8 cellular contexts compared by ENCODE assay signal in the genomic region with DNA sequence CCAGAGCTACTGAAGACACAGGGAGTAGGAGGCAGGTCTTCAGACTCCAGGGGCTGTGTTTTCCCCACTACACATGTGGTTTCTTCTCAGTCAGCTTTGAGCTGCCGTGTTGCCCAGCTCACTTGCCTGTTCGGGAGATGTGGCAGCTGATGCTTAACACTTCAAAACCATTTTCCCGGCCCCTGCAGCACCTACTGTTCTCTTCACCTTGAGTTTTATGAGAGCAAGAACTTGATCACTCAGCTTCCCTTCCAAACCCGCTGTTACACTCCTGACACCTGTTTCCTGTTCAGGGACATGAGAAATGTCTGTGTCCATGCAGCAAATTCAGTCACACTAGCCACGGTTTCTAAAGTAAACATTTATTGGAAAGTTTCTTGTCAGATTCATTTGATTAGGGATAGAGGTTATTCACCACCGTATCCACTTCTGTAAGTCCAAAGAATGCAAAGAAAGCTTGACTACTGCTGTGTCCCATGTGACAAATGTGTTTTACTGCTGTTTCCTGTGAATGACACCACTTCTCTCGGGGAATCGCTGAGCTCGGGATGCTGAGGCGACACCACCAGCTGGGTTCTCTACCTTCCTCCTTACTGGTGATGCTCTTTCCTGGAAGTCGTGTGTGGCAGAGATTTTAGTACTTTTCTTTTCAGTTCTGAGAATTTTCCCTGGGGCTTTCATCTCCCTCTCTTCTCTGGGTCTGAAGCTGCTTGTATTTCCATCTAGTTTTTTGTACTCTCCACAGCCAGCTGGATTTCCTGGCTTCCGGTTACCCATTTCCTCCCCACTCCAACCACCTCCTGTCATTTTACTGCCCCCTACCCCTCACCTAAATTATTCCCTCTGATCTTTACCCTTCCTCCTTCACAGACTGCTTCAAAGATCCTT.
DNase-seq lines count a peak whose midpoint lies in the region; ATAC-seq lines count a peak whose summit lies in the region.

No MANE protein-coding gene starts in this region.

- peak overlapping the region; percentile 85 for H3K27ac Mint-ChIP-seq in activated CD4-positive, alpha-beta memory T cell treated with anti-CD3 and anti-CD28 coated beads for 36 hours

- peaks cover 2% of the 10 kb centered on the region for H3K27me3 Mint-ChIP-seq in activated CD4-positive, alpha-beta memory T cell treated with anti-CD3 and anti-CD28 coated beads for 36 hours

- intact Hi-C loops in activated CD4-positive, alpha-beta memory T cell treated with anti-CD3 and anti-CD28 coated beads for 36 hours (cut with micrococcal nuclease), result loop anchor here (1.0 to 5.0 kb wide), 5 partner anchors 28 to 238 kb away; no protein-coding TSS in a partner anchor

- peaks cover 27% of the 10 kb centered on the region for H3K4me1 Mint-ChIP-seq in activated CD4-positive, alpha-beta memory T cell treated with anti-CD3 and anti-CD28 coated beads for 36 hours (ENCODE audit: low read depth)

- no peaks in the 10 kb centered on the region for H3K9me3 Mint-ChIP-seq in activated CD4-positive, alpha-beta memory T cell treated with anti-CD3 and anti-CD28 coated beads for 36 hours

- peaks cover 6% of the 10 kb centered on the region for H3K36me3 Mint-ChIP-seq in activated CD4-positive, alpha-beta memory T cell treated with anti-CD3 and anti-CD28 coated beads for 36 hours

- DNase-seq in DMS53 (lab: John Stamatoyannopoulos, UW), result peak; percentile 75
- DNase-seq in activated CD4-positive, alpha-beta memory T cell treated with anti-CD3 and anti-CD28 coated beads for 36 hours, result peak; percentile 69
- peak; percentile 79 for DNase-seq in globus pallidus (ENCODE audit: low spot score)
- DNase-seq in stimulated activated CD4-positive, alpha-beta T cell treated with anti-CD3 and anti-CD28 coated beads, Interleukin-12 subunit alpha, Interleukin-12 subunit beta, amount 100 ng/mL, for 48 hours (ENCODE audit: low read depth in 2 of 3, low spot score in 1 of 3), result peak; percentile 12 to 30 (median 23)
- no peak for DNase-seq in MV-4-11 (lab: John Stamatoyannopoulos, UW)
- no peak for DNase-seq in DMS 273 treated with DMSO at 0.1 percent for 48 hours (lab: John Stamatoyannopoulos, UW)

- POLR2A ChIA-PET in activated CD4-positive, alpha-beta memory T cell treated with anti-CD3 and anti-CD28 coated beads for 36 hours (lab: Charles Lee), result interaction anchor here (0.7 to 2.5 kb wide), 7 partner anchors 10 to 261 kb away, joined by 3 to 21 read pairs (median 4); a partner anchor contains a TSS

- CTCF ChIA-PET in activated CD4-positive, alpha-beta memory T cell treated with anti-CD3 and anti-CD28 coated beads for 36 hours (lab: Charles Lee), result interaction anchor here (0.6 to 2.5 kb wide), 11 partner anchors 10 to 399 kb away, joined by 3 to 10 read pairs (median 3); no protein-coding TSS in a partner anchor

- ATAC-seq in HG02981 (IDR thresholded peaks at IDR 0.05; ENCODE audit: unreplicated experiment) (peak; percentile 37), HG02938 (IDR thresholded peaks at IDR 0.05; ENCODE audit: unreplicated experiment) (no peak)

- H3K4me3 Mint-ChIP-seq in activated CD4-positive, alpha-beta memory T cell treated with anti-CD3 and anti-CD28 coated beads for 36 hours, result peak overlapping the region; percentile 41

Comparison
In these comparisons a context has a peak if more than half of its experiments do, and no peak if none do; other contexts are left out.
1. DNase-seq: peak in DMS53 (single experiment), activated CD4-positive, alpha-beta memory T cell treated with anti-CD3 and anti-CD28 coated beads for 36 hours (single experiment), globus pallidus (single experiment) and stimulated activated CD4-positive, alpha-beta T cell treated with anti-CD3 and anti-CD28 coated beads, Interleukin-12 subunit alpha, Interleukin-12 subunit beta, amount 100 ng/mL, for 48 hours (3 of 3); none in MV-4-11 (single experiment) and DMS 273 treated with DMSO at 0.1 percent for 48 hours (single experiment).